Comparison of ENCODE assay signal across 1 cellular context in the genomic region with DNA sequence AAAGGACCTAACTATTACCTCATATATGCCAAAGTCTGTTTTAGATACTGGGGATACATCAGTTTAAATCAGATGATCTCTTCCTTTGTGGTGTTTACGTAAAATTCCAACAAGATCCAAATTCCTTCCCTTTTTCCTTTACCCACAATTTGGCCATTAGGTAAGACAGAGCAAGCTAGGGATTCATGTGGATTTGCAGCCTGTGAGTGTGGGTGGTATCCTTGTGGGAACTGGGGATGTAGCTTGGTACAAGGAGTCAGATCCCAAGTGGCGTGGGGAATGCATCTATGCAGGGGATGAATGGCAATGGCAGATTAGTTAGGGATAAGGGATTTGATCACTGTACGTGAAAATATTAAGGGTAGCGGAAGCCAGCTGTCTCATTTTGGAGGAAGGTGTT.
TF ChIP-seq lines count a peak whose summit lies in the region.

No MANE protein-coding gene starts in this region.

TF ChIP-seq in K562, 482 proteins besides CTCF, POLR2A, EP300 and RAD21:
- peak; percentile 92 for TF ChIP-seq POLR2AphosphoS2 (IDR thresholded peaks at IDR 0.05; ENCODE audit: low read length)
- TF ChIP-seq KHSRP (IDR thresholded peaks at IDR 0.05): no peak
- no peak for TF ChIP-seq MYC (IDR thresholded peaks at IDR 0.05; ENCODE audit: low read depth, low read length)
- TF ChIP-seq MYC (CRISPR knock-in tag; IDR thresholded peaks at IDR 0.05; ENCODE audit: borderline replicate concordance, low read depth): no peak
- no peak for TF ChIP-seq HDAC8 (tag; IDR thresholded peaks at IDR 0.05)
- TF ChIP-seq PRMT5 (CRISPR knock-in tag; IDR thresholded peaks at IDR 0.05): no peak
- TF ChIP-seq PTRF (tag; IDR thresholded peaks at IDR 0.05): no peak
- TF ChIP-seq ZNF175 (CRISPR knock-in tag; IDR thresholded peaks at IDR 0.05; ENCODE audit: low read depth): no peak
- TF ChIP-seq MXI1 (IDR thresholded peaks at IDR 0.05; ENCODE audit: low read depth, low read length): no peak
- peak; percentile 71 for TF ChIP-seq MYNN (IDR thresholded peaks at IDR 0.05)
- no peak for TF ChIP-seq MYNN (CRISPR knock-in tag; IDR thresholded peaks at IDR 0.05)
